In genomic region chr6:169020821-169021220, GRCh38 we compare ENCODE assay signal across 29 cellular contexts.
"Had no signal": no experiment of that assay in that cellular context is flagged by ENCODE, and none has a peak within 500 bp of the region (broad histone marks: within the 10 kb centered on the region; RNA-seq: fewer than 3 reads in every experiment).

No MANE protein-coding gene starts in this region.

- H3K4me1 ChIP-seq: SJCRH30 had no signal

- H3K27me3 ChIP-seq: brain microvascular endothelial cell, SJCRH30 had no signal

- H3K9me3 Mint-ChIP-seq: activated CD4-positive, alpha-beta memory T cell treated with anti-CD3 and anti-CD28 coated beads, Interleukin-2, amount 10 ng/mL, durations not matched to agents 7 days and 5 days had no signal

- H3K36me3 ChIP-seq: brain microvascular endothelial cell, SJCRH30 had no signal

- H3K36me3 Mint-ChIP-seq: activated CD8-positive, alpha-beta memory T cell treated with anti-CD3 and anti-CD28 coated beads, Interleukin-2, amount 10 ng/mL, durations not matched to agents 7 days and 5 days; activated naive CD4-positive, alpha-beta T cell treated with anti-CD3 and anti-CD28 coated beads, Interleukin-2, amount 10 ng/mL, durations not matched to agents 7 days and 5 days; activated naive CD8-positive, alpha-beta T cell had no signal

- H3K27me3 Mint-ChIP-seq: activated CD4-positive, alpha-beta memory T cell treated with anti-CD3 and anti-CD28 coated beads, Interleukin-2, amount 10 ng/mL, durations not matched to agents 7 days and 5 days; activated CD8-positive, alpha-beta memory T cell treated with anti-CD3 and anti-CD28 coated beads, Interleukin-2, amount 10 ng/mL, durations not matched to agents 7 days and 5 days; activated naive CD4-positive, alpha-beta T cell treated with anti-CD3 and anti-CD28 coated beads, Interleukin-2, amount 10 ng/mL, durations not matched to agents 7 days and 5 days had no signal

- H3K4me3 ChIP-seq: SJCRH30, SK-N-MC had no signal

- H3K27ac Mint-ChIP-seq: activated CD4-positive, alpha-beta memory T cell treated with anti-CD3 and anti-CD28 coated beads, Interleukin-2, amount 10 ng/mL, durations not matched to agents 7 days and 5 days; activated CD4-positive, alpha-beta T cell treated with anti-CD3 and anti-CD28 coated beads for 36 hours; activated CD8-positive, alpha-beta memory T cell treated with anti-CD3 and anti-CD28 coated beads, Interleukin-2, amount 10 ng/mL, durations not matched to agents 7 days and 5 days; activated naive CD4-positive, alpha-beta T cell treated with anti-CD3 and anti-CD28 coated beads, Interleukin-2, amount 10 ng/mL, durations not matched to agents 7 days and 5 days; activated naive CD8-positive, alpha-beta T cell; activated naive CD8-positive, alpha-beta T cell treated with anti-CD3 and anti-CD28 coated beads, Interleukin-2, amount 50 U/mL, for 24 hours; T-helper 1 cell treated with Interleukin-12 subunit alpha and Interleukin-12 subunit beta and Interleukin-4 antibody, amounts not matched to agents 30 μg/mL and 1 μg/mL, for 36 hours; T-helper 2 cell treated with Interferon-gamma antibody and Interleukin-4, amounts not matched to agents 5 μg/mL and 100 μg/mL, for 36 hours; WTC11 had no signal

- DNase-seq: activated CD4-positive, alpha-beta memory T cell treated with anti-CD3 and anti-CD28 coated beads, Interleukin-2, amount 10 ng/mL, durations not matched to agents 7 days and 5 days; activated CD4-positive, alpha-beta T cell treated with anti-CD3 and anti-CD28 coated beads for 36 hours; activated CD8-positive, alpha-beta memory T cell treated with anti-CD3 and anti-CD28 coated beads for 24 hours; activated CD8-positive, alpha-beta memory T cell treated with anti-CD3 and anti-CD28 coated beads, Interleukin-2, amount 10 ng/mL, durations not matched to agents 7 days and 5 days; activated CD8-positive, alpha-beta memory T cell treated with anti-CD3 and anti-CD28 coated beads, Interleukin-2, amount 50 U/mL, for 48 hours; activated effector memory CD4-positive, alpha-beta T cell treated with Interleukin-2 at 50 U/mL for 16 hours; activated naive CD4-positive, alpha-beta T cell treated with anti-CD3 and anti-CD28 coated beads, Interleukin-2, amount 10 ng/mL, durations not matched to agents 7 days and 5 days; activated naive CD8-positive, alpha-beta T cell treated with anti-CD3 and anti-CD28 coated beads, Interleukin-2, amount 50 U/mL, for 24 hours; activated T-cell treated with anti-CD3 and anti-CD28 coated beads, Interleukin-2, amount 50 U/mL, for 48 hours; anterior cingulate cortex; brain microvascular endothelial cell; central memory CD4-positive, alpha-beta T cell; Karpas-422; KBM-7; NCI-H1105; NCI-H1417 treated with DMSO at 0.1 percent for 48 hours; NCI-H187 treated with DMSO at 0.1 percent for 48 hours; NCI-H2081; NCI-H2171 treated with DMSO at 0.1 percent for 48 hours; NCI-H2227 treated with DMSO at 0.1 percent for 48 hours; NCI-H446 treated with DMSO at 0.1 percent for 48 hours; NCI-H524 treated with DMSO at 0.1 percent for 48 hours; SHP77; SJCRH30 had no signal

- H3K4me3 Mint-ChIP-seq: activated CD4-positive, alpha-beta memory T cell treated with anti-CD3 and anti-CD28 coated beads, Interleukin-2, amount 10 ng/mL, durations not matched to agents 7 days and 5 days; activated CD4-positive, alpha-beta T cell treated with anti-CD3 and anti-CD28 coated beads for 36 hours; activated CD8-positive, alpha-beta memory T cell treated with anti-CD3 and anti-CD28 coated beads, Interleukin-2, amount 10 ng/mL, durations not matched to agents 7 days and 5 days; activated naive CD4-positive, alpha-beta T cell treated with anti-CD3 and anti-CD28 coated beads, Interleukin-2, amount 10 ng/mL, durations not matched to agents 7 days and 5 days; activated naive CD8-positive, alpha-beta T cell; activated naive CD8-positive, alpha-beta T cell treated with anti-CD3 and anti-CD28 coated beads, Interleukin-2, amount 50 U/mL, for 24 hours; T-helper 1 cell treated with Interleukin-12 subunit alpha and Interleukin-12 subunit beta and Interleukin-4 antibody, amounts not matched to agents 30 μg/mL and 1 μg/mL, for 36 hours; T-helper 2 cell treated with Interferon-gamma antibody and Interleukin-4, amounts not matched to agents 5 μg/mL and 100 μg/mL, for 36 hours; WTC11 had no signal

- H3K4me1 Mint-ChIP-seq: activated CD4-positive, alpha-beta memory T cell treated with anti-CD3 and anti-CD28 coated beads, Interleukin-2, amount 10 ng/mL, durations not matched to agents 7 days and 5 days; activated CD4-positive, alpha-beta T cell treated with anti-CD3 and anti-CD28 coated beads for 36 hours; activated CD8-positive, alpha-beta memory T cell treated with anti-CD3 and anti-CD28 coated beads, Interleukin-2, amount 10 ng/mL, durations not matched to agents 7 days and 5 days; activated naive CD4-positive, alpha-beta T cell treated with anti-CD3 and anti-CD28 coated beads, Interleukin-2, amount 10 ng/mL, durations not matched to agents 7 days and 5 days; activated naive CD8-positive, alpha-beta T cell treated with anti-CD3 and anti-CD28 coated beads, Interleukin-2, amount 50 U/mL, for 24 hours had no signal

- H3K27ac ChIP-seq: brain microvascular endothelial cell, SJCRH30, SK-N-MC had no signal
